Comparison of ENCODE assay signal across 19 cellular contexts in the genomic region with DNA sequence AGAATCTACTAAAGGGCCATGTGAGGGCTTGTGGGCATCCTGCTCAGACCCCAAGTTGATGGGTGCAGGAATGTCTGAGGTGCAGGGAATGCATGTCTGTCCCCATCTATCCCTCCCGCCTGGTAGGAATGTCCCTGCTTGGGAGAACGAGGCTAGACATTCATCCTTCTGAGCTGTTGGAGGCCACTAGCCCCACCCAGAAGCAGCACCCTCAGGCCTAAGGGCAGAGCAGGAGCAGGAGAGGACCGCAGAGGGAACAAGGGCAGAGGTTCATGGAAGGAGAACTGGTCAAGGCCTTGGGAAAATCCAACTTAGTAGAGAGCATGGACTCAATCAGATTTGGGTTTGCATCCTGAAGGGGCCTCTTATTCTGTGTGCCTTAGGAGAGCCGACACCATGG. TPM values are rescaled to one million over a fixed set of nuclear protein-coding genes. Genes with fewer than 3 reads are reported as not detected.
DNase-seq lines count a peak whose midpoint lies in the region; ATAC-seq and TF ChIP-seq lines count a peak whose summit lies in the region.
"Had no signal": no experiment of that assay in that cellular context is flagged by ENCODE, and none has a peak within 500 bp of the region (broad histone marks: within the 10 kb centered on the region; RNA-seq: fewer than 3 reads in every experiment).

No MANE protein-coding gene starts in this region.

- H3K27ac ChIP-seq in right atrium auricular region (no peak overlapping the region), heart right ventricle (no peak overlapping the region), neuronal stem cell (replicated peaks; ENCODE audit: low read length) (no peak overlapping the region)
- H3K27ac ChIP-seq: A549, C4-2B had no signal

- no peak overlapping the region for H3K23ac ChIP-seq in neuronal stem cell (ENCODE audit: low read depth, low read length, poor library complexity)

- no peaks in the 10 kb centered on the region for H3K9me3 Mint-ChIP-seq in type B pancreatic cell
- H3K9me3 Mint-ChIP-seq: GM23338 had no signal

- H3K9ac ChIP-seq in neuronal stem cell (ENCODE audit: low read depth, low read length, poor library complexity): no peak overlapping the region

- H2BK15ac ChIP-seq in neuronal stem cell (ENCODE audit: low read length): peak overlapping the region; percentile 24

- no peak for TF ChIP-seq CTCF in right atrium auricular region (IDR thresholded peaks at IDR 0.05)
- TF ChIP-seq CTCF in heart right ventricle (IDR thresholded peaks at IDR 0.05): no peak
- TF ChIP-seq CTCF in type B pancreatic cell (conservative IDR thresholded peaks at IDR 0.05): no peak

- peak overlapping the region; percentile 49 for H3K18ac ChIP-seq in neuronal stem cell (ENCODE audit: low read length)

- no peak overlapping the region for H2BK5ac ChIP-seq in neuronal stem cell (ENCODE audit: low read length)

- H3K4me1 ChIP-seq in right atrium auricular region (peaks cover 0 to 19% of the 10 kb centered on the region in 2 donors), heart right ventricle (peaks cover 0 to 34% (median 22%) of the 10 kb centered on the region in 9 donors), neuronal stem cell (ENCODE audit: control insufficient read depth in 2 of 2, insufficient read depth in 1 of 2, low read depth in 1 of 2, low read length in 2 of 2) (peaks cover 23 to 27% of the 10 kb centered on the region in 2 donors)
- H3K4me1 ChIP-seq: A549 had no signal

- no peak overlapping the region for H3K4me3 Mint-ChIP-seq in type B pancreatic cell
- H3K4me3 Mint-ChIP-seq: CD4-positive, alpha-beta memory T cell; GM23338 had no signal

- H3K4ac ChIP-seq in neuronal stem cell (ENCODE audit: low read length): no peak overlapping the region

- H3K4me2 ChIP-seq in neuronal stem cell (ENCODE audit: insufficient read depth, low read length, poor library complexity, severe bottlenecking): no peak overlapping the region
- H3K4me2 ChIP-seq: A549, GM23338 had no signal

- peaks cover 12% of the 10 kb centered on the region for H3K4me1 Mint-ChIP-seq in type B pancreatic cell (ENCODE audit: unreplicated experiment)
- H3K4me1 Mint-ChIP-seq: CD4-positive, alpha-beta memory T cell had no signal

- no peaks in the 10 kb centered on the region for H3K79me1 ChIP-seq in neuronal stem cell (ENCODE audit: low read depth, low read length)

- H3K27me3 Mint-ChIP-seq in type B pancreatic cell: no peaks in the 10 kb centered on the region

- H2BK12ac ChIP-seq in neuronal stem cell (ENCODE audit: low read length): no peak overlapping the region

- no peaks in the 10 kb centered on the region for H3K36me3 ChIP-seq in right atrium auricular region
- H3K36me3 ChIP-seq in heart right ventricle: no peaks in the 10 kb centered on the region
- no peaks in the 10 kb centered on the region for H3K36me3 ChIP-seq in neuronal stem cell (replicated peaks in 1 of 2; ENCODE audit: control insufficient read depth in 2 of 2, insufficient read depth in 2 of 2, low read length in 2 of 2)
- H3K36me3 ChIP-seq: BE2C, HAP-1 had no signal

- no peak overlapping the region for H3K27ac Mint-ChIP-seq in type B pancreatic cell
- H3K27ac Mint-ChIP-seq: CD4-positive, alpha-beta memory T cell; GM23338 had no signal

- intact Hi-C loops in heart right ventricle (cut with DNase I): no loop called here

- peak overlapping the region; percentile 4 for H2BK120ac ChIP-seq in neuronal stem cell (ENCODE audit: low read depth, low read length)

- no peak overlapping the region for H4K8ac ChIP-seq in neuronal stem cell (ENCODE audit: low read depth, low read length)

- no peak overlapping the region for H3K4me3 ChIP-seq in right atrium auricular region
- no peak overlapping the region for H3K4me3 ChIP-seq in heart right ventricle
- no peak overlapping the region for H3K4me3 ChIP-seq in neuronal stem cell (ENCODE audit: low read length in 2 of 2)
- H3K4me3 ChIP-seq: A549, GM12878, GM23338, HAP-1 had no signal

- no peak overlapping the region for H4K91ac ChIP-seq in neuronal stem cell (ENCODE audit: low read depth, low read length, poor library complexity)

- no peak overlapping the region for H2AFZ ChIP-seq in neuronal stem cell (ENCODE audit: low read length)
- H2AFZ ChIP-seq: GM23338 had no signal

- H3K9me3 ChIP-seq in right atrium auricular region (no peaks in the 10 kb centered on the region), heart right ventricle (peaks cover 0 to 6% (median 0%) of the 10 kb centered on the region in 11 donors), neuronal stem cell (replicated peaks in 1 of 2; ENCODE audit: control insufficient read depth in 2 of 2, insufficient read depth in 1 of 2, low read depth in 1 of 2, low read length in 2 of 2) (no peaks in the 10 kb centered on the region)
- H3K9me3 ChIP-seq: A549, BE2C, HAP-1 had no signal

- ATAC-seq in heart right ventricle: no peak
- ATAC-seq: A549, GM12878, GM23338, HepG2 had no signal

- no peaks in the 10 kb centered on the region for H3K27me3 ChIP-seq in right atrium auricular region
- peaks cover 0 to 20% (median 0%) of the 10 kb centered on the region in 7 donors for H3K27me3 ChIP-seq in heart right ventricle
- peaks cover 0 to 5% (median 0%) of the 10 kb centered on the region in 3 experiments for H3K27me3 ChIP-seq in neuronal stem cell (ENCODE audit: control insufficient read depth in 3 of 3, insufficient read depth in 3 of 3, low read depth in 1 of 3, low read length in 3 of 3)
- H3K27me3 ChIP-seq: BE2C had no signal

- peak; percentile 47 for DNase-seq in right atrium auricular region (ENCODE audit: low spot score)
- no peak for DNase-seq in heart right ventricle
- peak; percentile 25 for DNase-seq in ecto neural progenitor cell (ENCODE audit: low spot score)
- no peak for DNase-seq in neuronal stem cell (ENCODE audit: low spot score)
- DNase-seq in type B pancreatic cell (ENCODE audit: extremely low spot score, unreplicated experiment): peak; percentile 39
- no peak for DNase-seq in SIG-M5 (lab: John Stamatoyannopoulos, UW)
- no peak for DNase-seq in NCI-H1048 (lab: John Stamatoyannopoulos, UW)
- DNase-seq in T1000 (lab: John Stamatoyannopoulos, UW): no peak
- DNase-seq: BE2C; CD4-positive, alpha-beta memory T cell; DMS79 had no signal

- 92 to 95% methylated on average over 4 of the region's 4 CpGs for WGBS in heart right ventricle, 2 donors
- WGBS in neuronal stem cell (ENCODE audit: extremely low coverage in 2 of 2, insufficient read length in 2 of 2, insufficient replicate concordance in 1 of 2), 2 donors: no CpG with 5 or more reads among the region's 4 CpGs

- H3K14ac ChIP-seq in neuronal stem cell (ENCODE audit: low read length): no peak overlapping the region

- no peaks in the 10 kb centered on the region for H3K36me3 Mint-ChIP-seq in type B pancreatic cell
- H3K36me3 Mint-ChIP-seq: CD4-positive, alpha-beta memory T cell had no signal

- peak overlapping the region; percentile 31 for H2AK5ac ChIP-seq in neuronal stem cell (ENCODE audit: low read depth, low read length)

RNA-seq across cellular contexts. Expression of a gene that starts 22.1 kb away (rescaled TPM):
- not detected for total RNA-seq in right atrium auricular region
- total RNA-seq in heart right ventricle: 1 to 10 TPM in 8 of 10 donors, under 1 TPM in 2; 0.61 to 6.6 (median 2.4) TPM
- polyA plus RNA-seq in heart right ventricle: 1 to 10 TPM in 1 of 2 donors, under 1 TPM in 1; 0.55 to 4.0 TPM
- 9.9 TPM for polyA plus RNA-seq in neuronal stem cell (2013, experiment 1 of 2)
- 9.4 TPM for polyA plus RNA-seq in neuronal stem cell (2013, experiment 2 of 2)
- 2.1 and 2.7 TPM in 2 replicates for total RNA-seq in type B pancreatic cell (ENCODE audit: low replicate concordance)
- total RNA-seq: CD4-positive, alpha-beta memory T cell; G401; GM12878; GM23338; HepG2 had no signal
- polyA plus RNA-seq: AG04450; CD4-positive, alpha-beta memory T cell; GM12878; HepG2 had no signal

Comparison
In these comparisons a context has a peak if more than half of its experiments do, and no peak if none do; other contexts are left out.
1. DNase-seq: peak in right atrium auricular region (single experiment), ecto neural progenitor cell (single experiment) and type B pancreatic cell (single experiment); none in heart right ventricle (0 of 2), neuronal stem cell (single experiment), SIG-M5 (single experiment), NCI-H1048 (single experiment) and T1000 (single experiment).